In genomic region chrX:155767101-155767878, GRCh38 we compare ENCODE assay signal across 8 cellular contexts.
DNase-seq lines count a peak whose midpoint lies in the region; ATAC-seq and TF ChIP-seq lines count a peak whose summit lies in the region.

No MANE protein-coding gene starts in this region.

- H3K9me3 ChIP-seq in breast epithelium, result no peaks in the 10 kb centered on the region

- ATAC-seq in GM21423 (IDR thresholded peaks at IDR 0.05; ENCODE audit: unreplicated experiment) (no peak), HG03354 (IDR thresholded peaks at IDR 0.05; ENCODE audit: poor library complexity, severe bottlenecking, unreplicated experiment) (no peak)

- DNase-seq in AG09309 (ENCODE audit: low read depth) (peak; percentile 35), HCEC 1CT (peak; percentile 56), RPMI8226 (peak; percentile 28), breast epithelium (ENCODE audit: low spot score in 2 of 2) (peak in 1 of 2 donors; percentile 24), iPS-NIHi7 (ENCODE audit: extremely low spot score) (peak; percentile 58)

- peaks cover 0 to 4% of the 10 kb centered on the region in 2 donors for H3K27me3 ChIP-seq in breast epithelium

- peak overlapping the region; percentile 45 for H3K4me3 ChIP-seq in AG09309 (ENCODE audit: control insufficient read depth, low read depth, low read length)
- H3K4me3 ChIP-seq in breast epithelium, result peak overlapping the region; percentile 39 to 67 (median 47)
- peak overlapping the region; percentile 6 to 46 (median 31) for H3K4me3 ChIP-seq in skin epidermis

- H3K4me1 ChIP-seq in breast epithelium, result no peaks in the 10 kb centered on the region

- intact Hi-C loops in breast epithelium (cut with DNase I; ENCODE audit: low total_unique reads), result no loop called here

- H3K36me3 ChIP-seq in breast epithelium, result no peaks in the 10 kb centered on the region

- TF ChIP-seq CTCF in AG09309 (IDR thresholded peaks at IDR 0.05; ENCODE audit: control insufficient read depth, insufficient read depth, low read depth, low read length, missing control alignments) (no peak), breast epithelium (IDR thresholded peaks at IDR 0.05) (no peak)

- TF ChIP-seq POLR2A in breast epithelium (IDR thresholded peaks at IDR 0.05), result no peak

- peak overlapping the region; percentile 0 to 68 for H3K27ac ChIP-seq in breast epithelium
- H3K27ac ChIP-seq in skin epidermis, result peak overlapping the region in 3 of 21 experiments; percentile 6 to 42 (median 30)
